In genomic region chr15:41417812-41418211, GRCh38 we compare ENCODE assay signal across 8 cellular contexts. TPM values are rescaled to one million over a fixed set of nuclear protein-coding genes. Genes with fewer than 3 reads are reported as not detected.
DNase-seq lines count a peak whose midpoint lies in the region; TF ChIP-seq lines count a peak whose summit lies in the region.

No MANE protein-coding gene starts in this region.

- H3K4me3 Mint-ChIP-seq in activated CD4-positive, alpha-beta T cell treated with anti-CD3 and anti-CD28 coated beads, Interleukin-2, amount 10 ng/mL, durations not matched to agents 24 days and 14 days = peak overlapping the region; percentile 100

- H3K9ac ChIP-seq in SK-N-SH = peak overlapping the region; percentile 92

- 0 out of 2 replicates have a peak overlapping the region, but pooled peaks have one; percentile 57 for H2AFZ ChIP-seq in SK-N-SH (ENCODE audit: low read depth)

- peak overlapping the region; percentile 88 for H3K27ac Mint-ChIP-seq in activated CD4-positive, alpha-beta T cell treated with anti-CD3 and anti-CD28 coated beads, Interleukin-2, amount 10 ng/mL, durations not matched to agents 24 days and 14 days

- no peaks in the 10 kb centered on the region for H3K36me3 ChIP-seq in SK-N-SH (replicated peaks in 1 of 2; ENCODE audit: control insufficient read depth in 1 of 2, insufficient read depth in 2 of 2, low read length in 1 of 2)

- TF ChIP-seq CTCF in SK-N-SH (IDR thresholded peaks at IDR 0.05) (no peak), fibroblast of villous mesenchyme (IDR thresholded peaks at IDR 0.05; ENCODE audit: insufficient read depth, low read depth, low read length) (no peak)

- CTCF ChIA-PET in SK-N-SH (lab: Yijun Ruan, JAX) = interaction anchor here (1.0 kb wide), 1 partner anchor 48 kb away, joined by 3 read pairs; no protein-coding TSS in a partner anchor

- intact Hi-C loops in activated CD4-positive, alpha-beta T cell treated with anti-CD3 and anti-CD28 coated beads, Interleukin-2, amount 10 ng/mL, durations not matched to agents 24 days and 14 days (cut with micrococcal nuclease) = loop anchor here (1.0 to 2.0 kb wide), 4 partner anchors 11 to 187 kb away; partner anchors contain the start of genes CHP1, NDUFAF1, NUSAP1 and OIP5

- WGBS in SK-N-SH (ENCODE audit: low lambda C conversion rate) = 10% methylated on average over 6 of the region's 6 CpGs

- no peak for TF ChIP-seq RAD21 in SK-N-SH (IDR thresholded peaks at IDR 0.05; ENCODE audit: low read length)

- H3K4me3 ChIP-seq in SK-N-SH (ENCODE audit: low read depth in 2 of 2, low read length in 1 of 2) (peak overlapping the region; percentile 79 to 100), fibroblast of villous mesenchyme (ENCODE audit: low read depth, low read length) (peak overlapping the region; percentile 84), skeletal muscle cell (ENCODE audit: low read depth, low read length) (peak overlapping the region; percentile 92)

- POLR2A ChIA-PET in SK-N-SH (lab: Yijun Ruan, JAX) = interaction anchor here (1.1 kb wide), 1 partner anchor 48 kb away, joined by 3 read pairs; no protein-coding TSS in a partner anchor

- no peaks in the 10 kb centered on the region for H3K9me3 Mint-ChIP-seq in activated CD4-positive, alpha-beta T cell treated with anti-CD3 and anti-CD28 coated beads, Interleukin-2, amount 10 ng/mL, durations not matched to agents 24 days and 14 days

- peaks cover 14% of the 10 kb centered on the region for H3K36me3 Mint-ChIP-seq in activated CD4-positive, alpha-beta T cell treated with anti-CD3 and anti-CD28 coated beads, Interleukin-2, amount 10 ng/mL, durations not matched to agents 24 days and 14 days (ENCODE audit: low read depth)

- H3K79me2 ChIP-seq in SK-N-SH (ENCODE audit: insufficient read depth) = peaks cover 77% of the 10 kb centered on the region

- peak overlapping the region; percentile 47 to 76; a peak in 3 of 4 replicates for H3K27ac ChIP-seq in SK-N-SH (ENCODE audit: low read depth in 2 of 2, low read length in 1 of 2)

- no peaks in the 10 kb centered on the region for H3K9me3 ChIP-seq in SK-N-SH

- TF ChIP-seq EP300 in SK-N-SH (IDR thresholded peaks at IDR 0.05; ENCODE audit: borderline replicate concordance in 1 of 2, low read depth in 1 of 2, low read length in 1 of 2) = no peak

- no peaks in the 10 kb centered on the region for H3K9me2 ChIP-seq in SK-N-SH

- H3K4me1 Mint-ChIP-seq in activated CD4-positive, alpha-beta T cell treated with anti-CD3 and anti-CD28 coated beads, Interleukin-2, amount 10 ng/mL, durations not matched to agents 24 days and 14 days = peaks cover 37% of the 10 kb centered on the region

- H3K4me1 ChIP-seq in SK-N-SH (ENCODE audit: control insufficient read depth in 1 of 2, insufficient read depth in 2 of 2, low read depth in 1 of 2, low read length in 1 of 2) = peaks cover 6 to 14% of the 10 kb centered on the region in 2 experiments; a peak in 3 of 4 replicates

- H3F3A ChIP-seq in SK-N-SH (replicated peaks; ENCODE audit: insufficient read depth) = peaks cover 12% of the 10 kb centered on the region

- DNase-seq in activated CD4-positive, alpha-beta T cell treated with anti-CD3 and anti-CD28 coated beads, Interleukin-2, amount 10 ng/mL, durations not matched to agents 24 days and 14 days = peak; percentile 67
- no peak for DNase-seq in activated CD4-positive, alpha-beta T cell treated with anti-CD3 and anti-CD28 coated beads, Interleukin-2, amount 50 U/mL, for 48 hours
- no peak for DNase-seq in SK-N-SH
- peak; percentile 44 for DNase-seq in fibroblast of villous mesenchyme (ENCODE audit: low read depth)
- DNase-seq in skeletal muscle cell (ENCODE audit: low read depth) = no peak
- no peak for DNase-seq in SW 1271 (lab: John Stamatoyannopoulos, UW)
- DNase-seq in foreskin melanocyte = no peak
- no peak for DNase-seq in NCI-H2081 (lab: John Stamatoyannopoulos, UW)

- H3K27me3 ChIP-seq in SK-N-SH (ENCODE audit: insufficient read depth) = no peaks in the 10 kb centered on the region

- peak overlapping the region; percentile 93 for H3K4me2 ChIP-seq in SK-N-SH

- no peaks in the 10 kb centered on the region for H3K27me3 Mint-ChIP-seq in activated CD4-positive, alpha-beta T cell treated with anti-CD3 and anti-CD28 coated beads, Interleukin-2, amount 10 ng/mL, durations not matched to agents 24 days and 14 days

- peaks cover 53% of the 10 kb centered on the region for H4K20me1 ChIP-seq in SK-N-SH (ENCODE audit: insufficient read depth)

TF ChIP-seq in SK-N-SH, 30 proteins besides CTCF, POLR2A, EP300 and RAD21:
- TF ChIP-seq TEAD4 (IDR thresholded peaks at IDR 0.05; ENCODE audit: borderline replicate concordance, insufficient read depth) = no peak
- TF ChIP-seq CHD2 (IDR thresholded peaks at IDR 0.05; ENCODE audit: low read length, partially characterized antibody) = no peak

RNA-seq across cellular contexts. Expression of gene RTF1, which starts 0.9 kb away (rescaled TPM):
- 36.6 and 38.1 TPM in 2 replicates for total RNA-seq in activated CD4-positive, alpha-beta T cell treated with anti-CD3 and anti-CD28 coated beads, Interleukin-2, amount 10 ng/mL, durations not matched to agents 24 days and 14 days
- polyA plus RNA-seq in SK-N-SH (2012; rRNA removed) = 27.8 and 32.4 TPM in 2 replicates
- polyA plus RNA-seq in SK-N-SH (2012; cell fraction: cytosol; rRNA removed) = 33.3 and 33.5 TPM in 2 replicates
- polyA plus RNA-seq in SK-N-SH (2012; cell fraction: nucleus; rRNA removed) = 16.7 and 30.3 TPM in 2 replicates
- 30.0 and 37.1 TPM in 2 replicates for total RNA-seq in fibroblast of villous mesenchyme

RNA-seq across cellular contexts. Expression of gene NDUFAF1, which starts 15.5 kb away (rescaled TPM):
- 25.3 and 25.4 TPM in 2 replicates for total RNA-seq in activated CD4-positive, alpha-beta T cell treated with anti-CD3 and anti-CD28 coated beads, Interleukin-2, amount 10 ng/mL, durations not matched to agents 24 days and 14 days
- polyA plus RNA-seq in SK-N-SH (2012; rRNA removed) = 14.9 and 17.9 TPM in 2 replicates
- polyA plus RNA-seq in SK-N-SH (2012; cell fraction: cytosol; rRNA removed) = 22.6 and 27.6 TPM in 2 replicates
- polyA plus RNA-seq in SK-N-SH (2012; cell fraction: nucleus; rRNA removed) = 7.7 and 10.0 TPM in 2 replicates
- total RNA-seq in fibroblast of villous mesenchyme = 27.4 and 28.5 TPM in 2 replicates

Comparison
In these comparisons a context has a peak if more than half of its experiments do, and no peak if none do; other contexts are left out.
1. DNase-seq: peak in activated CD4-positive, alpha-beta T cell treated with anti-CD3 and anti-CD28 coated beads, Interleukin-2, amount 10 ng/mL, durations not matched to agents 24 days and 14 days (single experiment) and fibroblast of villous mesenchyme (single experiment); none in activated CD4-positive, alpha-beta T cell treated with anti-CD3 and anti-CD28 coated beads, Interleukin-2, amount 50 U/mL, for 48 hours (0 of 2), SK-N-SH (single experiment), skeletal muscle cell (single experiment), SW 1271 (0 of 2), foreskin melanocyte (single experiment) and NCI-H2081 (0 of 2).
2. Peak in every context shown above with its lines, with median percentiles within 50 percentile points of each other: H3K4me3 ChIP-seq.